Comparison of ENCODE assay signal across 1 cellular context in the genomic region with DNA sequence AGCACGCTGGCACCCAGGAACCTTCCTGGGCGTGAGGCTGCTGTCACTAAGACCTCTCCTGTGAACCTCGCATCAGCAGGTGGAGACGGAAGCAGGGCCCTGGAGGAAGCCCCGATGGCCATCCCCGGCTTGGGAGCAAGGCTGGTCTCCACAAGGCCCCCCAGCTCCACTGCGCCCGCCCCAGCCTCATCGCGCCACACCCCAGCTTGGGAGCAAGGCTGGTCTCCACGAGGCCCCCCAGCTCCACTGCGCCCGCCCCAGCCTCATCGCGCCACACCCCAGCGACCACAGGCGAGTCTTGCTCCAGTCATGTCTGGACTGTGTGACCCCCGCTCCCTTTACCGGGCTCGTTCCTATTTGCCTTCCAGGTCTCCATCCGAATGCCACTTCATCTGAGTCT.
TF ChIP-seq lines count a peak whose summit lies in the region.

No MANE protein-coding gene starts in this region.

TF ChIP-seq in WTC11, 78 proteins besides CTCF, POLR2A, EP300 and RAD21 (continued from another document):
- TF ChIP-seq, protein P1, sequence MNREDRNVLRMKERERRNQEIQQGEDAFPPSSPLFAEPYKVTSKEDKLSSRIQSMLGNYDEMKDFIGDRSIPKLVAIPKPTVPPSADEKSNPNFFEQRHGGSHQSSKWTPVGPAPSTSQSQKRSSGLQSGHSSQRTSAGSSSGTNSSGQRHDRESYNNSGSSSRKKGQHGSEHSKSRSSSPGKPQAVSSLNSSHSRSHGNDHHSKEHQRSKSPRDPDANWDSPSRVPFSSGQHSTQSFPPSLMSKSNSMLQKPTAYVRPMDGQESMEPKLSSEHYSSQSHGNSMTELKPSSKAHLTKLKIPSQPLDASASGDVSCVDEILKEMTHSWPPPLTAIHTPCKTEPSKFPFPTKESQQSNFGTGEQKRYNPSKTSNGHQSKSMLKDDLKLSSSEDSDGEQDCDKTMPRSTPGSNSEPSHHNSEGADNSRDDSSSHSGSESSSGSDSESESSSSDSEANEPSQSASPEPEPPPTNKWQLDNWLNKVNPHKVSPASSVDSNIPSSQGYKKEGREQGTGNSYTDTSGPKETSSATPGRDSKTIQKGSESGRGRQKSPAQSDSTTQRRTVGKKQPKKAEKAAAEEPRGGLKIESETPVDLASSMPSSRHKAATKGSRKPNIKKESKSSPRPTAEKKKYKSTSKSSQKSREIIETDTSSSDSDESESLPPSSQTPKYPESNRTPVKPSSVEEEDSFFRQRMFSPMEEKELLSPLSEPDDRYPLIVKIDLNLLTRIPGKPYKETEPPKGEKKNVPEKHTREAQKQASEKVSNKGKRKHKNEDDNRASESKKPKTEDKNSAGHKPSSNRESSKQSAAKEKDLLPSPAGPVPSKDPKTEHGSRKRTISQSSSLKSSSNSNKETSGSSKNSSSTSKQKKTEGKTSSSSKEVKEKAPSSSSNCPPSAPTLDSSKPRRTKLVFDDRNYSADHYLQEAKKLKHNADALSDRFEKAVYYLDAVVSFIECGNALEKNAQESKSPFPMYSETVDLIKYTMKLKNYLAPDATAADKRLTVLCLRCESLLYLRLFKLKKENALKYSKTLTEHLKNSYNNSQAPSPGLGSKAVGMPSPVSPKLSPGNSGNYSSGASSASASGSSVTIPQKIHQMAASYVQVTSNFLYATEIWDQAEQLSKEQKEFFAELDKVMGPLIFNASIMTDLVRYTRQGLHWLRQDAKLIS (CRISPR knock-in tag; IDR thresholded peaks at IDR 0.05; ENCODE audit: borderline replicate concordance): no peak
- TF ChIP-seq SP1 (CRISPR knock-in tag; conservative IDR thresholded peaks at IDR 0.05) (no peak), FOXK1 (CRISPR knock-in tag; IDR thresholded peaks at IDR 0.05) (no peak), GRHL2 (CRISPR knock-in tag; IDR thresholded peaks at IDR 0.05; ENCODE audit: insufficient replicate concordance, severe bottlenecking) (no peak), CBFB (CRISPR knock-in tag; IDR thresholded peaks at IDR 0.05; ENCODE audit: low read depth) (no peak), ZBTB21 (CRISPR knock-in tag; IDR thresholded peaks at IDR 0.05; ENCODE audit: borderline replicate concordance) (no peak)
- TF ChIP-seq, protein P2, sequence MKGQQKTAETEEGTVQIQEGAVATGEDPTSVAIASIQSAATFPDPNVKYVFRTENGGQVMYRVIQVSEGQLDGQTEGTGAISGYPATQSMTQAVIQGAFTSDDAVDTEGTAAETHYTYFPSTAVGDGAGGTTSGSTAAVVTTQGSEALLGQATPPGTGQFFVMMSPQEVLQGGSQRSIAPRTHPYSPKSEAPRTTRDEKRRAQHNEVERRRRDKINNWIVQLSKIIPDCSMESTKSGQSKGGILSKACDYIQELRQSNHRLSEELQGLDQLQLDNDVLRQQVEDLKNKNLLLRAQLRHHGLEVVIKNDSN (CRISPR knock-in tag; IDR thresholded peaks at IDR 0.05): no peak
